Comparison of ENCODE assay signal across 10 cellular contexts in genomic region chr9:126555421-126555820, GRCh38. TPM values are rescaled to one million over a fixed set of nuclear protein-coding genes. Genes with fewer than 3 reads are reported as not detected.
DNase-seq lines count a peak whose midpoint lies in the region; ATAC-seq and TF ChIP-seq lines count a peak whose summit lies in the region.
"Not testable (repeated sequence)": the region's sequence is repeated elsewhere in the genome, so short reads cannot be mapped to it uniquely, and the experiment has no call there.
"Had no signal": no experiment of that assay in that cellular context is flagged by ENCODE, and none has a peak within 500 bp of the region (broad histone marks: within the 10 kb centered on the region; RNA-seq: fewer than 3 reads in every experiment).

No MANE protein-coding gene starts in this region.

- H2BK15ac ChIP-seq in IMR-90 (ENCODE audit: low read depth, low read length) = not testable (repeated sequence)

- not testable (repeated sequence) for H3K9me1 ChIP-seq in IMR-90 (ENCODE audit: insufficient read depth, low read length)

- TF ChIP-seq CTCF in A673 (conservative IDR thresholded peaks at IDR 0.05; ENCODE audit: low read depth, low read length) (0 out of 2 replicates have a peak, but pooled peaks have one; percentile 13), IMR-90 (conservative IDR thresholded peaks at IDR 0.05; ENCODE audit: low read depth, low read length) (0 out of 2 replicates have a peak, but pooled peaks have one; percentile 6), SK-N-SH (IDR thresholded peaks at IDR 0.05) (peak; percentile 37; the same call in 1 of the 2 replicates), chondrocyte (IDR thresholded peaks at IDR 0.05) (peak; percentile 68), foreskin fibroblast (IDR thresholded peaks at IDR 0.05; ENCODE audit: low read depth, low read length) (peak; percentile 17), nephron (IDR thresholded peaks at IDR 0.05; ENCODE audit: unreplicated experiment in 3 of 3) (peak in 2 of 3 experiments; percentile 19 to 22), type B pancreatic cell (conservative IDR thresholded peaks at IDR 0.05) (peak; percentile 64)

- H2BK5ac ChIP-seq in IMR-90 (ENCODE audit: low read depth, low read length, poor library complexity, severe bottlenecking) = not testable (repeated sequence)

- H4K5ac ChIP-seq in IMR-90 (ENCODE audit: low read depth, low read length) = not testable (repeated sequence)

- not testable (repeated sequence) for H3K36me3 Mint-ChIP-seq in chondrocyte (ENCODE audit: low read depth); nephron (ENCODE audit: low read depth); type B pancreatic cell

- not testable (repeated sequence) for H3K4me3 ChIP-seq in A673 (ENCODE audit: low read depth, low read length, poor library complexity, severe bottlenecking); IMR-90 (ENCODE audit: insufficient read depth, low read depth, low read length); SK-N-SH (ENCODE audit: low read depth in 2 of 2, low read length in 1 of 2); foreskin fibroblast (ENCODE audit: low read depth in 1 of 2, low read length in 2 of 2)

- not testable (repeated sequence) for H3K56ac ChIP-seq in IMR-90 (ENCODE audit: extremely low read depth, insufficient read depth, low read length)

- H3K79me1 ChIP-seq in IMR-90 (ENCODE audit: low read depth in 1 of 2, low read length in 2 of 2) = not testable (repeated sequence)

- H3K4ac ChIP-seq in IMR-90 (ENCODE audit: low read depth, low read length) = not testable (repeated sequence)

- H2AK9ac ChIP-seq in IMR-90 (replicated peaks; ENCODE audit: low read depth, low read length, poor library complexity) = not testable (repeated sequence)

- CTCF ChIA-PET in A673 (lab: Charles Lee) = interaction anchor here (0.6 to 0.7 kb wide), 10 partner anchors 27 to 1133 kb away, joined by 3 to 13 read pairs (median 6); no protein-coding TSS in a partner anchor
- CTCF ChIA-PET in IMR-90 (lab: Yijun Ruan, JAX) = interaction anchor here (0.7 kb wide), 1 partner anchor 12 kb away, joined by 4 read pairs; no protein-coding TSS in a partner anchor
- CTCF ChIA-PET in SK-N-SH (lab: Yijun Ruan, JAX) = interaction anchor here (1.1 to 21.5 kb wide), 6 partner anchors 9 to 58 kb away, joined by 3 to 739 read pairs (median 46); no protein-coding TSS in a partner anchor

- H3K4me1 ChIP-seq in A673 (ENCODE audit: insufficient read depth, low read length, poor library complexity, severe bottlenecking); IMR-90 (ENCODE audit: control insufficient read depth, insufficient read depth, low read length): not testable (repeated sequence)
- peaks cover 0 to 25% of the 10 kb centered on the region in 2 experiments; a peak in 2 of 4 replicates for H3K4me1 ChIP-seq in SK-N-SH (ENCODE audit: control insufficient read depth in 1 of 2, insufficient read depth in 2 of 2, low read depth in 1 of 2, low read length in 1 of 2)

- not testable (repeated sequence) for H3K79me2 ChIP-seq in SK-N-SH (ENCODE audit: insufficient read depth)

- H3K18ac ChIP-seq in IMR-90 (ENCODE audit: low read depth, low read length) = not testable (repeated sequence)

- not testable (repeated sequence) for H3K4me3 Mint-ChIP-seq in chondrocyte (ENCODE audit: unreplicated experiment); nephron; type B pancreatic cell

- TF ChIP-seq RAD21 in IMR-90 (IDR thresholded peaks at IDR 0.05; ENCODE audit: low read length); SK-N-SH (IDR thresholded peaks at IDR 0.05; ENCODE audit: low read length): not testable (repeated sequence)

- H3K27me3 Mint-ChIP-seq in chondrocyte (ENCODE audit: low read depth) = peaks cover 15% of the 10 kb centered on the region
- peaks cover 25% of the 10 kb centered on the region for H3K27me3 Mint-ChIP-seq in nephron (ENCODE audit: low read depth)
- H3K27me3 Mint-ChIP-seq in type B pancreatic cell = peaks cover 21% of the 10 kb centered on the region

- H3K27ac Mint-ChIP-seq in chondrocyte (ENCODE audit: unreplicated experiment); nephron; type B pancreatic cell: not testable (repeated sequence)

- not testable (repeated sequence) for H3K9ac ChIP-seq in IMR-90 (ENCODE audit: low read depth, low read length); SK-N-SH

- H2BK120ac ChIP-seq in IMR-90 (ENCODE audit: low read depth, low read length) = not testable (repeated sequence)

- H3K36me3 ChIP-seq in A673 (ENCODE audit: insufficient read depth, low read length, poor library complexity, severe bottlenecking); IMR-90 (ENCODE audit: control insufficient read depth, insufficient read depth, low read length); SK-N-SH (replicated peaks in 1 of 2; ENCODE audit: control insufficient read depth in 1 of 2, insufficient read depth in 2 of 2, low read length in 1 of 2): not testable (repeated sequence)

- not testable (repeated sequence) for H2AK5ac ChIP-seq in IMR-90 (ENCODE audit: low read depth, low read length)

- intact Hi-C loops in A673 (cut with micrococcal nuclease; ENCODE audit: unreplicated experiment) = loop anchor here (5.0 kb wide), 1 partner anchor 227 kb away; no protein-coding TSS in a partner anchor
- intact Hi-C loops in IMR-90 (cut with micrococcal nuclease) = not testable (repeated sequence)

- not testable (repeated sequence) for H2AFZ ChIP-seq in IMR-90 (replicated peaks; ENCODE audit: low read length, poor library complexity); SK-N-SH (ENCODE audit: low read depth)

- not testable (repeated sequence) for DNase-seq in A673 (ENCODE audit: low spot score); IMR-90; SK-N-SH; type B pancreatic cell (ENCODE audit: extremely low spot score, unreplicated experiment)
- DNase-seq in ELR (ENCODE audit: low read depth) (peak; percentile 19), chondrocyte (ENCODE audit: low spot score) (peak; percentile 13), foreskin fibroblast (peak in 1 of 2 donors; percentile 11)

- not testable (repeated sequence) for H3K9me3 ChIP-seq in A673 (ENCODE audit: low read depth, low read length, poor library complexity, severe bottlenecking); IMR-90 (ENCODE audit: control insufficient read depth, insufficient read depth, low read length); SK-N-SH

- H3K9me2 ChIP-seq in SK-N-SH = not testable (repeated sequence)

- H4K20me1 ChIP-seq in IMR-90 (ENCODE audit: insufficient read depth, low read length); SK-N-SH (ENCODE audit: insufficient read depth): not testable (repeated sequence)

- not testable (repeated sequence) for TF ChIP-seq EP300 in SK-N-SH (IDR thresholded peaks at IDR 0.05; ENCODE audit: borderline replicate concordance in 1 of 2, low read depth in 1 of 2, low read length in 1 of 2)

- dilution Hi-C loops in IMR-90 (cut with HindIII; ENCODE audit: low sequenced_read_pairs, unreplicated experiment) = not testable (repeated sequence)

- not testable (repeated sequence) for H4K91ac ChIP-seq in IMR-90 (ENCODE audit: insufficient read depth, low read depth, low read length)

- POLR2A ChIA-PET in A673 (lab: Charles Lee; ENCODE audit: low non-redundant PET); IMR-90 (lab: Charles Lee; ENCODE audit: unreplicated experiment): not testable (repeated sequence)
- POLR2A ChIA-PET in SK-N-SH (lab: Yijun Ruan, JAX) = interaction anchor here (0.7 to 1.6 kb wide), 2 partner anchors 23 to 1759 kb away, joined by 3 to 4 read pairs; no protein-coding TSS in a partner anchor

- not testable (repeated sequence) for H3K4me1 Mint-ChIP-seq in chondrocyte (ENCODE audit: low read depth); nephron; type B pancreatic cell (ENCODE audit: unreplicated experiment)

- 85% methylated on average over 4 of the region's 13 CpGs; no CpG with 5 or more reads in 1 of the 2 experiments for WGBS in IMR-90 (ENCODE audit: extremely low coverage in 2 of 2, insufficient read length in 1 of 2), 2 experiments
- 85% methylated on average over 13 of the region's 13 CpGs for WGBS in SK-N-SH (ENCODE audit: low lambda C conversion rate)

- not testable (repeated sequence) for H3F3A ChIP-seq in SK-N-SH (replicated peaks; ENCODE audit: insufficient read depth)

- H3K4me2 ChIP-seq in IMR-90 (ENCODE audit: low read depth, low read length); SK-N-SH: not testable (repeated sequence)

- H3K27me3 ChIP-seq in A673 (replicated peaks; ENCODE audit: insufficient read depth, low read depth, low read length, poor library complexity) (peaks cover 15% of the 10 kb centered on the region), IMR-90 (ENCODE audit: control insufficient read depth, insufficient read depth, low read length) (peaks cover 27% of the 10 kb centered on the region)
- H3K27me3 ChIP-seq in SK-N-SH (ENCODE audit: insufficient read depth) = not testable (repeated sequence)

- not testable (repeated sequence) for H4K8ac ChIP-seq in IMR-90 (ENCODE audit: low read depth in 2 of 2, low read length in 2 of 2)

- H3K27ac ChIP-seq in A673 (ENCODE audit: low read depth, low read length, poor library complexity, severe bottlenecking); IMR-90 (ENCODE audit: insufficient read depth, low read length); SK-N-SH (ENCODE audit: low read depth in 2 of 2, low read length in 1 of 2): not testable (repeated sequence)

- not testable (repeated sequence) for H3K9me3 Mint-ChIP-seq in chondrocyte (ENCODE audit: low read depth); nephron; type B pancreatic cell

- H2BK20ac ChIP-seq in IMR-90 (ENCODE audit: low read depth, low read length) = not testable (repeated sequence)

- BruUV-seq in A673 (replicated peaks; lab: Mats Ljungman, UMichigan); IMR-90 (replicated peaks; lab: Mats Ljungman, UMichigan): not testable (repeated sequence)

- in situ Hi-C loops in IMR-90 (cut with MboI; ENCODE audit: low sequenced_read_pairs) = loop anchor here (5.0 kb wide), 1 partner anchor 53 kb away; no protein-coding TSS in a partner anchor

- not testable (repeated sequence) for ATAC-seq in IMR-90 (ENCODE audit: low read depth)

- not testable (repeated sequence) for TF ChIP-seq POLR2A in IMR-90 (IDR thresholded peaks at IDR 0.05; ENCODE audit: low read depth, low read length)

- H3K14ac ChIP-seq in IMR-90 (replicated peaks; ENCODE audit: low read depth, low read length) = not testable (repeated sequence)

- not testable (repeated sequence) for H3K23ac ChIP-seq in IMR-90 (ENCODE audit: low read depth, low read length)

RNA-seq across cellular contexts. Expression of gene LMX1B, which starts 58.3 kb away (rescaled TPM):
- not detected in 2 replicates for total RNA-seq in A673 (2021)
- total RNA-seq in IMR-90 (2012; rRNA removed) = not detected in 2 replicates
- polyA plus RNA-seq in IMR-90 (2012; rRNA removed) = not detected in 2 replicates
- polyA plus RNA-seq in IMR-90 (2012; cell fraction: cytosol; rRNA removed) = not detected in 2 replicates
- not detected in 2 replicates for polyA plus RNA-seq in IMR-90 (2012; cell fraction: nucleus; rRNA removed; ENCODE audit: low replicate concordance)
- polyA plus RNA-seq in SK-N-SH (2012; rRNA removed) = not detected in 2 replicates
- not detected in 2 replicates for polyA plus RNA-seq in SK-N-SH (2012; cell fraction: cytosol; rRNA removed)
- not detected in 2 replicates for polyA plus RNA-seq in SK-N-SH (2012; cell fraction: nucleus; rRNA removed)
- total RNA-seq in chondrocyte = 0.17 TPM in 1 of 3 replicates, not detected in the others
- total RNA-seq in type B pancreatic cell (ENCODE audit: low replicate concordance) = 13.6 and 33.6 TPM in 2 replicates
- total RNA-seq: HT-29, Peyer's patch had no signal

Comparison
In these comparisons a context has a peak if more than half of its experiments do, and no peak if none do; other contexts are left out.
1. CTCF ChIP-seq: peak in every context shown above with its lines; median percentile 68 in chondrocyte; 64 in type B pancreatic cell; 37 in SK-N-SH; 20 in nephron; 17 in foreskin fibroblast; 13 in A673; 6 in IMR-90.
2. RNA of gene LMX1B, which starts 58.3 kb away (total RNA-seq): 13.6 to 33.6 TPM in type B pancreatic cell; not detected in A673, not detected in IMR-90 and 0.17 TPM in chondrocyte; every median in the first group is over 10 times any median in the second.